Comparison of ENCODE assay signal across 16 cellular contexts in genomic region chr2:16325613-16326510, GRCh38.
DNase-seq lines count a peak whose midpoint lies in the region; ATAC-seq and TF ChIP-seq lines count a peak whose summit lies in the region.
"Had no signal": no experiment of that assay in that cellular context is flagged by ENCODE, and none has a peak within 500 bp of the region (broad histone marks: within the 10 kb centered on the region; RNA-seq: fewer than 3 reads in every experiment).

No MANE protein-coding gene starts in this region.

- H3K9me3 Mint-ChIP-seq in Caco-2 (ENCODE audit: unreplicated experiment) (peaks cover 10% of the 10 kb centered on the region), WTC11 (no peaks in the 10 kb centered on the region), glutamatergic neuron (ENCODE audit: unreplicated experiment) (peaks cover 6% of the 10 kb centered on the region)

- no peak overlapping the region for H3K27ac ChIP-seq in osteoblast (ENCODE audit: low read depth, low read length)
- H3K27ac ChIP-seq: Peyer's patch had no signal

- no peaks in the 10 kb centered on the region for H4K20me1 ChIP-seq in osteoblast (ENCODE audit: insufficient read depth, low read length)

- H2AFZ ChIP-seq in osteoblast (ENCODE audit: low read length): no peak overlapping the region

- H3K9me3 ChIP-seq in Caco-2 (no peaks in the 10 kb centered on the region), osteoblast (ENCODE audit: low read depth, low read length) (peaks cover 2% of the 10 kb centered on the region)
- H3K9me3 ChIP-seq: Peyer's patch had no signal

- H3K4me3 Mint-ChIP-seq in Caco-2 (ENCODE audit: unreplicated experiment) (peak overlapping the region; percentile 1), WTC11 (no peak overlapping the region), glutamatergic neuron (ENCODE audit: unreplicated experiment) (no peak overlapping the region)
- H3K4me3 Mint-ChIP-seq: CD4-positive, CD25-positive, alpha-beta regulatory T cell had no signal

- ATAC-seq in WTC11: 0 out of 2 replicates have a peak, but pooled peaks have one; percentile 5
- ATAC-seq in SK-N-SH treated with all-trans-retinoic acid at 6 μM for 48 hours: no peak
- no peak for ATAC-seq in GM18505 (IDR thresholded peaks at IDR 0.05; ENCODE audit: unreplicated experiment)

- H3K4me2 ChIP-seq in osteoblast (ENCODE audit: insufficient read depth, low read length): no peak overlapping the region

- BruUV-seq in Caco-2 (replicated peaks; lab: Mats Ljungman, UMichigan): no TSS peak

- POLR2A ChIA-PET in Caco-2 (lab: Charles Lee) (interaction anchor here (0.6 to 1.2 kb wide), 3 partner anchors 37 to 99 kb away, joined by 3 to 4 read pairs (median 3); no protein-coding TSS in a partner anchor), WTC11 (lab: Charles Lee) (no interaction called here)

- TF ChIP-seq POLR2A in GM18505 (IDR thresholded peaks at IDR 0.05; ENCODE audit: borderline replicate concordance, extremely low read depth, insufficient read depth, insufficient read length): no peak

- CTCF ChIA-PET in Caco-2 (lab: Charles Lee) (interaction anchor here (0.9 kb wide), 1 partner anchor 100 kb away, joined by 3 read pairs; no protein-coding TSS in a partner anchor), WTC11 (lab: Charles Lee) (interaction anchor here (0.9 to 1.8 kb wide), 3 partner anchors 375 to 387 kb away, joined by 3 to 6 read pairs (median 3); partner anchors contain the start of gene MYCN)

- no peaks in the 10 kb centered on the region for H3K79me2 ChIP-seq in osteoblast (ENCODE audit: insufficient read depth, low read length)

- H3K4me1 ChIP-seq in Caco-2 (peaks cover 85% of the 10 kb centered on the region), osteoblast (ENCODE audit: insufficient read depth, low read length) (no peaks in the 10 kb centered on the region)
- H3K4me1 ChIP-seq: Peyer's patch had no signal

- H3K36me3 Mint-ChIP-seq in Caco-2 (ENCODE audit: insufficient read depth, unreplicated experiment) (peaks cover 12% of the 10 kb centered on the region), WTC11 (no peaks in the 10 kb centered on the region), glutamatergic neuron (ENCODE audit: unreplicated experiment) (peaks cover 9% of the 10 kb centered on the region)
- H3K36me3 Mint-ChIP-seq: CD4-positive, CD25-positive, alpha-beta regulatory T cell had no signal

- H3K36me3 ChIP-seq in Caco-2 (ENCODE audit: control insufficient read depth, insufficient read depth, low read length): no peaks in the 10 kb centered on the region
- no peaks in the 10 kb centered on the region for H3K36me3 ChIP-seq in osteoblast (ENCODE audit: insufficient read depth, low read length)
- H3K36me3 ChIP-seq: Peyer's patch had no signal

- H3K4me1 Mint-ChIP-seq in Caco-2 (ENCODE audit: low read depth, unreplicated experiment): peaks cover 83% of the 10 kb centered on the region
- H3K4me1 Mint-ChIP-seq in WTC11: peaks cover 44% of the 10 kb centered on the region
- peaks cover 38% of the 10 kb centered on the region for H3K4me1 Mint-ChIP-seq in glutamatergic neuron (ENCODE audit: low read depth, unreplicated experiment)
- H3K4me1 Mint-ChIP-seq: CD4-positive, CD25-positive, alpha-beta regulatory T cell had no signal

- DNase-seq in Caco-2: no peak
- no peak for DNase-seq in WTC11 (ENCODE audit: low spot score)
- no peak for DNase-seq in glutamatergic neuron
- peak; percentile 30 for DNase-seq in osteoblast (ENCODE audit: insufficient read length, low spot score, missing footprints)
- no peak for DNase-seq in stimulated activated naive CD4-positive, alpha-beta T cell treated with Interleukin-2 at 50 U/mL for 16 hours (lab: John Stamatoyannopoulos, UW)
- DNase-seq in activated effector memory CD4-positive, alpha-beta T cell treated with Interleukin-2 at 50 U/mL for 16 hours: no peak
- DNase-seq: CD4-positive, CD25-positive, alpha-beta regulatory T cell; KG1; NCI-H1092 treated with DMSO at 0.1 percent for 48 hours; NCI-H1436 treated with DMSO at 0.1 percent for 48 hours; NCI-H2029; NCI-H226; NCI-H524 treated with DMSO at 0.1 percent for 48 hours; Peyer's patch had no signal

- peak overlapping the region; percentile 90 for H3K27ac Mint-ChIP-seq in Caco-2 (ENCODE audit: unreplicated experiment)
- H3K27ac Mint-ChIP-seq in WTC11: no peak overlapping the region
- H3K27ac Mint-ChIP-seq in glutamatergic neuron (ENCODE audit: unreplicated experiment): peak overlapping the region; percentile 1
- H3K27ac Mint-ChIP-seq: CD4-positive, CD25-positive, alpha-beta regulatory T cell had no signal

- no peak for TF ChIP-seq CTCF in Caco-2 (IDR thresholded peaks at IDR 0.05; ENCODE audit: insufficient read depth in 1 of 2, low read depth in 1 of 2, low read length in 1 of 2, severe bottlenecking in 1 of 2, unreplicated experiment in 1 of 2)
- TF ChIP-seq CTCF in WTC11 (IDR thresholded peaks at IDR 0.05): no peak
- no peak for TF ChIP-seq CTCF in glutamatergic neuron (IDR thresholded peaks at IDR 0.05; ENCODE audit: partially characterized antibody, unreplicated experiment)
- TF ChIP-seq CTCF in osteoblast (IDR thresholded peaks at IDR 0.05; ENCODE audit: extremely low read depth, low read depth, low read length): no peak

- H3K27me3 ChIP-seq in Caco-2 (replicated peaks; ENCODE audit: control insufficient read depth, insufficient read depth, low read length) (no peaks in the 10 kb centered on the region), osteoblast (ENCODE audit: insufficient read depth, low read length) (no peaks in the 10 kb centered on the region)
- H3K27me3 ChIP-seq: Peyer's patch had no signal

- intact Hi-C loops in Caco-2 (cut with micrococcal nuclease; ENCODE audit: unreplicated experiment): loop anchor here (1.0 to 10.0 kb wide), 3 partner anchors 67 to 541 kb away; no protein-coding TSS in a partner anchor

- no peaks in the 10 kb centered on the region for H3K27me3 Mint-ChIP-seq in Caco-2 (ENCODE audit: insufficient read depth, unreplicated experiment)
- peaks cover 17% of the 10 kb centered on the region for H3K27me3 Mint-ChIP-seq in WTC11 (ENCODE audit: low read depth)
- H3K27me3 Mint-ChIP-seq in glutamatergic neuron (ENCODE audit: unreplicated experiment): peaks cover 7% of the 10 kb centered on the region

- H3K4me3 ChIP-seq in Caco-2 (ENCODE audit: low read depth, low read length) (no peak overlapping the region), osteoblast (ENCODE audit: insufficient read depth, low read length) (no peak overlapping the region)
- H3K4me3 ChIP-seq: Peyer's patch had no signal

TF ChIP-seq in WTC11, 78 proteins besides CTCF, POLR2A, EP300 and RAD21 (continues in another document):
- no peak for TF ChIP-seq SP1 (CRISPR knock-in tag; conservative IDR thresholded peaks at IDR 0.05)
- TF ChIP-seq ETV6 (CRISPR knock-in tag; IDR thresholded peaks at IDR 0.05): no peak
- TF ChIP-seq ZNF281 (CRISPR knock-in tag; IDR thresholded peaks at IDR 0.05): no peak
- no peak for TF ChIP-seq FOXJ3 (CRISPR knock-in tag; IDR thresholded peaks at IDR 0.05; ENCODE audit: borderline replicate concordance)

TF ChIP-seq in SK-N-SH treated with all-trans-retinoic acid at 6 μM for 48 hours, 23 proteins besides CTCF, POLR2A, EP300 and RAD21:
- TF ChIP-seq ZNF8 (CRISPR knock-in tag; IDR thresholded peaks at IDR 0.05): no peak
- no peak for TF ChIP-seq TSHZ2 (CRISPR knock-in tag; IDR thresholded peaks at IDR 0.05)
- no peak for TF ChIP-seq PPARA (CRISPR knock-in tag; IDR thresholded peaks at IDR 0.05; ENCODE audit: borderline replicate concordance)
